ENCODE assay signal across 9 cellular contexts in the genomic region with DNA sequence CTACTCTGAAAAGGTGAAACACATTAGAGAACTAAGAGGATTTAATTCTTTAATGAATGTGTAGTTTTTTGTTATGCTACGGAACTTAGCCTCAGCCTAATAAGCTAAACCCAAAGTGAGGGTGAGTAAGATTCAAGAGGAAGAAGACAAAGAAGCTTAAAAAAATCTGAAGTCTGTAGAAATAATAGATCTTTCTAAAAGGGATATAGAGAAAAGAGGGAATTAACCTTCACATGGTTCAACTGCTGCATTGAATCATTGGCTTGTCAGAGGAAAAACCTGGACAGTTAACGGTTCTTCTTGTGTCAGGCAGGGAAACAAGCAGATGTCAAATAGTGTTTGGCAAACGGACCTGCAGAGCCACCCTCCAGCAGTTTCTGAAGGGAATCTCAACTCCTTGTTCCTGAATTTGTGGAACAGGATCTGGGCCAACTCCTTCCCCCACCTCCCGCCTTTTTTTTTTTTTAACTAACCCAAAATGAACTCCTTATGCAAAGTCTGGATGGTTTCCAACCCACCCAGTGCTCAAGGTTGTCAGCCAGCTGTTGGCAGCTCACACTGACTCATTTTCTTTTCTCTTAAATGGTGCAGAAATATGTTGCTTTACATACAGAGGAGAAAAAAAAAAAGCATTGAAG.
DNase-seq lines count a peak whose midpoint lies in the region; ATAC-seq, FAIRE-seq and TF ChIP-seq lines count a peak whose summit lies in the region.
"Had no signal": no experiment of that assay in that cellular context is flagged by ENCODE, and none has a peak within 500 bp of the region (broad histone marks: within the 10 kb centered on the region; RNA-seq: fewer than 3 reads in every experiment).

No MANE protein-coding gene starts in this region.

- H3K27ac Mint-ChIP-seq in activated T-helper 1 cell treated with anti-CD3 and anti-CD28 coated beads, Interleukin-12 subunit alpha, Interleukin-12 subunit beta, Interleukin-2, Interleukin-4 antibody, amounts not matched to agents 30 ng/mL and 10 ng/mL and 1 ng/mL, durations not matched to agents 14 hours and 24 hours and 36 hours, result no peak overlapping the region
- H3K27ac Mint-ChIP-seq: activated T-helper 2 cell treated with anti-CD3 and anti-CD28 coated beads, Interferon-gamma antibody, Interleukin-2, Interleukin-4, amounts not matched to agents 10 μg/mL and 5 μg/mL and 100 μg/mL, durations not matched to agents 14 hours and 24 hours and 36 hours had no signal

- intact Hi-C loops in activated T-helper 1 cell treated with anti-CD3 and anti-CD28 coated beads, Interleukin-12 subunit alpha, Interleukin-12 subunit beta, Interleukin-2, Interleukin-4 antibody, amounts not matched to agents 30 ng/mL and 10 ng/mL and 1 ng/mL, durations not matched to agents 14 hours and 24 hours and 36 hours (cut with micrococcal nuclease), result loop anchor here (10.0 kb wide), 2 partner anchors 658 to 838 kb away; no protein-coding TSS in a partner anchor

- H3K9me3 Mint-ChIP-seq in activated T-helper 1 cell treated with anti-CD3 and anti-CD28 coated beads, Interleukin-12 subunit alpha, Interleukin-12 subunit beta, Interleukin-2, Interleukin-4 antibody, amounts not matched to agents 30 ng/mL and 10 ng/mL and 1 ng/mL, durations not matched to agents 14 hours and 24 hours and 36 hours, result peaks cover 9% of the 10 kb centered on the region

- TF ChIP-seq CTCF in retinal pigment epithelial cell (conservative IDR thresholded peaks at IDR 0.05; ENCODE audit: low read depth, low read length), result no peak

- H3K4me3 Mint-ChIP-seq in activated T-helper 1 cell treated with anti-CD3 and anti-CD28 coated beads, Interleukin-12 subunit alpha, Interleukin-12 subunit beta, Interleukin-2, Interleukin-4 antibody, amounts not matched to agents 30 ng/mL and 10 ng/mL and 1 ng/mL, durations not matched to agents 14 hours and 24 hours and 36 hours, result no peak overlapping the region

- DNase-seq in GM18507 (ENCODE audit: extremely low spot score, insufficient read length, low read depth) (no peak), NCI-H2196 treated with DMSO at 0.1 percent for 48 hours (lab: John Stamatoyannopoulos, UW; ENCODE audit: unreplicated experiment) (peak; percentile 10), fibroblast of gingiva (ENCODE audit: low read depth) (peak; percentile 74), retinal pigment epithelial cell (ENCODE audit: low read depth) (peak; percentile 59), activated T-cell treated with anti-CD3 and anti-CD28 coated beads for 4 hours (no peak)
- no peak for DNase-seq in stimulated activated CD4-positive, alpha-beta T cell treated with anti-CD3 and anti-CD28 coated beads, Interleukin-15, amount 100 ng/mL, for 24 hours
- no peak for DNase-seq in activated T-helper 1 cell treated with anti-CD3 and anti-CD28 coated beads, Interleukin-12 subunit alpha, Interleukin-12 subunit beta, Interleukin-2, Interleukin-4 antibody, amounts not matched to agents 30 ng/mL and 10 ng/mL and 1 ng/mL, durations not matched to agents 14 hours and 24 hours and 36 hours (ENCODE audit: low spot score)

- H3K4me3 ChIP-seq in retinal pigment epithelial cell (ENCODE audit: low read length), result no peak overlapping the region

- ATAC-seq in GM19351 (IDR thresholded peaks at IDR 0.05; ENCODE audit: unreplicated experiment), result no peak

- H3K27me3 Mint-ChIP-seq in activated T-helper 1 cell treated with anti-CD3 and anti-CD28 coated beads, Interleukin-12 subunit alpha, Interleukin-12 subunit beta, Interleukin-2, Interleukin-4 antibody, amounts not matched to agents 30 ng/mL and 10 ng/mL and 1 ng/mL, durations not matched to agents 14 hours and 24 hours and 36 hours (ENCODE audit: insufficient read depth), result peaks cover 25% of the 10 kb centered on the region

- peaks cover 3% of the 10 kb centered on the region for H3K36me3 Mint-ChIP-seq in activated T-helper 1 cell treated with anti-CD3 and anti-CD28 coated beads, Interleukin-12 subunit alpha, Interleukin-12 subunit beta, Interleukin-2, Interleukin-4 antibody, amounts not matched to agents 30 ng/mL and 10 ng/mL and 1 ng/mL, durations not matched to agents 14 hours and 24 hours and 36 hours (ENCODE audit: low read depth)

- H3K4me1 Mint-ChIP-seq in activated T-helper 1 cell treated with anti-CD3 and anti-CD28 coated beads, Interleukin-12 subunit alpha, Interleukin-12 subunit beta, Interleukin-2, Interleukin-4 antibody, amounts not matched to agents 30 ng/mL and 10 ng/mL and 1 ng/mL, durations not matched to agents 14 hours and 24 hours and 36 hours (ENCODE audit: low read depth), result peaks cover 17% of the 10 kb centered on the region

- peak; percentile 15 for FAIRE-seq in GM18507 (lab: Jason Lieb, UNC)

Comparison
In these comparisons a context has a peak if more than half of its experiments do, and no peak if none do; other contexts are left out.
1. DNase-seq: peak in NCI-H2196 treated with DMSO at 0.1 percent for 48 hours (single experiment), fibroblast of gingiva (single experiment) and retinal pigment epithelial cell (single experiment); none in GM18507 (single experiment), activated T-cell treated with anti-CD3 and anti-CD28 coated beads for 4 hours (single experiment), stimulated activated CD4-positive, alpha-beta T cell treated with anti-CD3 and anti-CD28 coated beads, Interleukin-15, amount 100 ng/mL, for 24 hours (single experiment) and activated T-helper 1 cell treated with anti-CD3 and anti-CD28 coated beads, Interleukin-12 subunit alpha, Interleukin-12 subunit beta, Interleukin-2, Interleukin-4 antibody, amounts not matched to agents 30 ng/mL and 10 ng/mL and 1 ng/mL, durations not matched to agents 14 hours and 24 hours and 36 hours (single experiment).